ENCODE assay signal across 22 cellular contexts in the genomic region with DNA sequence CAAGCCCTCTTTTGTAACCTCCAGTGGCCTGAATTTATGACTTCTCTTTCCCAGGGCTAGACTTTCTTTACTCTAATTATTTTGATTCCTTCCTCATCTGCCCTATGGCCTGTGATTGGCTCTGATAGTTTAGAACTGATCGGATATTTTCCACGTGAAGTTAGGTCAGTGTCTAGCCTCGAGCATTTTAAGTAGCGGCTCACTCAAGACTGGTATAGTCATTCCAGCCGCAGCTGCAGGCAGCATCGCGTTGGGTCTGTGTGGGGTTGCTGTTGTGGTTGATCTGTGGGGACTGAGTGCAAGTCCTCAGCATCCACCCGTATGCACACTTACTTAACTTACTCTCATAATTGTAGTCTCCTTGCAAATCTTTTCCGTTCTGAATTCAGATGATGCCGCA.
DNase-seq lines count a peak whose midpoint lies in the region; ATAC-seq and TF ChIP-seq lines count a peak whose summit lies in the region.
"Had no signal": no experiment of that assay in that cellular context is flagged by ENCODE, and none has a peak within 500 bp of the region (broad histone marks: within the 10 kb centered on the region; RNA-seq: fewer than 3 reads in every experiment).

No MANE protein-coding gene starts in this region.

- ATAC-seq in gastroesophageal sphincter (no peak), thoracic aorta (ENCODE audit: insufficient number of reproducible peaks, low FRiP score, low read depth) (no peak), HG03457 (IDR thresholded peaks at IDR 0.05; ENCODE audit: unreplicated experiment) (no peak)

- H3K4me3 ChIP-seq in ACC112 (ENCODE audit: low read depth, low read length) (no peak overlapping the region), ascending aorta (no peak overlapping the region), gastroesophageal sphincter (no peak overlapping the region), thoracic aorta (no peak overlapping the region)
- H3K4me3 ChIP-seq: Peyer's patch had no signal

- TF ChIP-seq EP300 in gastroesophageal sphincter (IDR thresholded peaks at IDR 0.05) = no peak

- H3K4me1 ChIP-seq in ACC112 (ENCODE audit: control insufficient read depth, insufficient read depth, low read length, unreplicated experiment) = peaks cover 18% of the 10 kb centered on the region
- peaks cover 0 to 10% of the 10 kb centered on the region in 2 donors for H3K4me1 ChIP-seq in ascending aorta
- H3K4me1 ChIP-seq in gastroesophageal sphincter = peaks cover 0 to 13% (median 7%) of the 10 kb centered on the region in 3 donors
- peaks cover 3 to 47% of the 10 kb centered on the region in 2 donors for H3K4me1 ChIP-seq in thoracic aorta (ENCODE audit: control insufficient read depth in 1 of 2, low read depth in 2 of 2)
- H3K4me1 ChIP-seq: Peyer's patch had no signal

- no peak for TF ChIP-seq POLR2A in gastroesophageal sphincter (IDR thresholded peaks at IDR 0.05)

- H3K27me3 ChIP-seq in ACC112 (ENCODE audit: insufficient read depth, low read length) = no peaks in the 10 kb centered on the region
- H3K27me3 ChIP-seq in ascending aorta = no peaks in the 10 kb centered on the region
- H3K27me3 ChIP-seq in gastroesophageal sphincter = no peaks in the 10 kb centered on the region
- no peaks in the 10 kb centered on the region for H3K27me3 ChIP-seq in thoracic aorta (replicated peaks; ENCODE audit: insufficient read depth)
- H3K27me3 ChIP-seq: Peyer's patch had no signal

- no peaks in the 10 kb centered on the region for H3K9me3 ChIP-seq in ascending aorta
- no peaks in the 10 kb centered on the region for H3K9me3 ChIP-seq in gastroesophageal sphincter
- H3K9me3 ChIP-seq in thoracic aorta = no peaks in the 10 kb centered on the region
- H3K9me3 ChIP-seq: Peyer's patch, SK-N-SH had no signal

- intact Hi-C loops in ascending aorta (cut with DNase I) = no loop called here

- no peaks in the 10 kb centered on the region for H3K79me2 ChIP-seq in ACC112 (ENCODE audit: control insufficient read depth, insufficient read depth, low read length, unreplicated experiment)

- H3K27ac ChIP-seq in ACC112 (ENCODE audit: low read depth, low read length) = 0 out of 2 replicates have a peak overlapping the region, but pooled peaks have one; percentile 62
- H3K27ac ChIP-seq in ascending aorta = peak overlapping the region; percentile 58 to 77
- peak overlapping the region; percentile 32 to 76 (median 62) for H3K27ac ChIP-seq in gastroesophageal sphincter
- H3K27ac ChIP-seq in thoracic aorta = peak overlapping the region; percentile 64 to 68
- H3K27ac ChIP-seq: Peyer's patch had no signal

- DNase-seq in ascending aorta (ENCODE audit: low spot score in 2 of 2) (no peak), thoracic aorta (ENCODE audit: low spot score) (no peak), Ammon's horn (ENCODE audit: low spot score) (no peak), NCI-H2081 (lab: John Stamatoyannopoulos, UW) (no peak), KG1 (lab: John Stamatoyannopoulos, UW) (no peak)
- DNase-seq: AML-193; C1 segment of cervical spinal cord; CD4-positive, alpha-beta memory T cell; COR-L47; EL; GF-D8; Karpas-422; NCI-H2029 treated with DMSO at 0.1 percent for 48 hours; NCI-H2227 treated with DMSO at 0.1 percent for 48 hours; NCI-H510A; NCI-H69; Peyer's patch; SK-N-SH; SW 1271 had no signal

- no peaks in the 10 kb centered on the region; the same call in 1 of the 2 replicates for H3K36me3 ChIP-seq in ACC112 (ENCODE audit: insufficient read depth, low read length)
- H3K36me3 ChIP-seq in ascending aorta = no peaks in the 10 kb centered on the region
- H3K36me3 ChIP-seq in gastroesophageal sphincter = peaks cover 0 to 28% of the 10 kb centered on the region in 2 donors
- H3K36me3 ChIP-seq in thoracic aorta = peaks cover 4% of the 10 kb centered on the region
- H3K36me3 ChIP-seq: Peyer's patch had no signal

- no peak overlapping the region for H2AFZ ChIP-seq in ACC112 (ENCODE audit: low read length, unreplicated experiment)

- TF ChIP-seq CTCF in ascending aorta (IDR thresholded peaks at IDR 0.05) (no peak), gastroesophageal sphincter (IDR thresholded peaks at IDR 0.05) (no peak), thoracic aorta (IDR thresholded peaks at IDR 0.05) (no peak)

- WGBS in gastroesophageal sphincter (ENCODE audit: low coverage in 1 of 2), 2 donors = 82 to 94% methylated on average over 3 to 6 of the region's 10 CpGs
